In genomic region chr3:184017672-184018423, GRCh38 we compare ENCODE assay signal across 1 cellular context.
A peak's percentile ranks its signal among the peaks of the same experiment; 100 is the strongest.
TF ChIP-seq lines count a peak whose summit lies in the region.

ABCC5 (minus strand) TSS chr3:184017884; CDS start chr3:184014392, 3,492 bp downstream.

TF ChIP-seq in HepG2, 621 proteins besides CTCF, POLR2A, EP300 and RAD21 (continued from another document and continues in another):
- TF ChIP-seq, protein P1, sequence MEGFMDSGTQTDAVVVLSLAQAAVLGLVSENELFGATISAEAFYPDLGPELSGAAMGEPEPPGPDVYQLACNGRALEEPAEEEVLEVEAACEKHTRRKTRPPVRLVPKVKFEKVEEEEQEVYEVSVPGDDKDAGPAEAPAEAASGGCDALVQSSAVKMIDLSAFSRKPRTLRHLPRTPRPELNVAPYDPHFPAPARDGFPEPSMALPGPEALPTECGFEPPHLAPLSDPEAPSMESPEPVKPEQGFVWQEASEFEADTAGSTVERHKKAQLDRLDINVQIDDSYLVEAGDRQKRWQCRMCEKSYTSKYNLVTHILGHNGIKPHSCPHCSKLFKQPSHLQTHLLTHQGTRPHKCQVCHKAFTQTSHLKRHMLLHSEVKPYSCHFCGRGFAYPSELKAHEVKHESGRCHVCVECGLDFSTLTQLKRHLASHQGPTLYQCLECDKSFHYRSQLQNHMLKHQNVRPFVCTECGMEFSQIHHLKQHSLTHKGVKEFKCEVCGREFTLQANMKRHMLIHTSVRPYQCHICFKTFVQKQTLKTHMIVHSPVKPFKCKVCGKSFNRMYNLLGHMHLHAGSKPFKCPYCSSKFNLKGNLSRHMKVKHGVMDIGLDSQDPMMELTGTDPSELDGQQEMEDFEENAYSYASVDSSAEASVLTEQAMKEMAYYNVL (CRISPR knock-in tag; IDR thresholded peaks at IDR 0.05; ENCODE audit: borderline replicate concordance): 0 out of 2 replicates have a peak, but pooled peaks have one; percentile 32
- TF ChIP-seq, protein P2, sequence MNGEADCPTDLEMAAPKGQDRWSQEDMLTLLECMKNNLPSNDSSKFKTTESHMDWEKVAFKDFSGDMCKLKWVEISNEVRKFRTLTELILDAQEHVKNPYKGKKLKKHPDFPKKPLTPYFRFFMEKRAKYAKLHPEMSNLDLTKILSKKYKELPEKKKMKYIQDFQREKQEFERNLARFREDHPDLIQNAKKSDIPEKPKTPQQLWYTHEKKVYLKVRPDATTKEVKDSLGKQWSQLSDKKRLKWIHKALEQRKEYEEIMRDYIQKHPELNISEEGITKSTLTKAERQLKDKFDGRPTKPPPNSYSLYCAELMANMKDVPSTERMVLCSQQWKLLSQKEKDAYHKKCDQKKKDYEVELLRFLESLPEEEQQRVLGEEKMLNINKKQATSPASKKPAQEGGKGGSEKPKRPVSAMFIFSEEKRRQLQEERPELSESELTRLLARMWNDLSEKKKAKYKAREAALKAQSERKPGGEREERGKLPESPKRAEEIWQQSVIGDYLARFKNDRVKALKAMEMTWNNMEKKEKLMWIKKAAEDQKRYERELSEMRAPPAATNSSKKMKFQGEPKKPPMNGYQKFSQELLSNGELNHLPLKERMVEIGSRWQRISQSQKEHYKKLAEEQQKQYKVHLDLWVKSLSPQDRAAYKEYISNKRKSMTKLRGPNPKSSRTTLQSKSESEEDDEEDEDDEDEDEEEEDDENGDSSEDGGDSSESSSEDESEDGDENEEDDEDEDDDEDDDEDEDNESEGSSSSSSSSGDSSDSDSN (CRISPR knock-in tag; IDR thresholded peaks at IDR 0.05): peak; percentile 83
- TF ChIP-seq HMG20B (CRISPR knock-in tag; conservative IDR thresholded peaks at IDR 0.05) (no peak), ZBTB20 (CRISPR knock-in tag; IDR thresholded peaks at IDR 0.05; ENCODE audit: borderline replicate concordance, low read depth) (peak; percentile 21; the same call in 1 of the 2 replicates), ZNF574 (CRISPR knock-in tag; IDR thresholded peaks at IDR 0.05) (peak; percentile 90), SALL1 (CRISPR knock-in tag; IDR thresholded peaks at IDR 0.05) (peak; percentile 49), SRSF4 (IDR thresholded peaks at IDR 0.05; ENCODE audit: low read depth, low read length, poor library complexity, severe bottlenecking) (no peak), ZNF614 (CRISPR knock-in tag; IDR thresholded peaks at IDR 0.05; ENCODE audit: borderline replicate concordance) (no peak), SETDB1 (CRISPR knock-in tag; IDR thresholded peaks at IDR 0.05; ENCODE audit: borderline replicate concordance) (no peak), ZNF234 (CRISPR knock-in tag; conservative IDR thresholded peaks at IDR 0.05) (no peak; the same call in 1 of the 2 replicates), ZNF672 (CRISPR knock-in tag; IDR thresholded peaks at IDR 0.05) (no peak), NFATC3 (CRISPR knock-in tag; IDR thresholded peaks at IDR 0.05) (no peak), ZBTB39 (CRISPR knock-in tag; IDR thresholded peaks at IDR 0.05) (peak; percentile 92; the same call in 1 of the 2 replicates), ZNF235 (CRISPR knock-in tag; IDR thresholded peaks at IDR 0.05; ENCODE audit: borderline replicate concordance) (no peak), MEF2D (CRISPR knock-in tag; IDR thresholded peaks at IDR 0.05) (peak; percentile 52; the same call in 1 of the 2 replicates), IRX3 (CRISPR knock-in tag; IDR thresholded peaks at IDR 0.05; ENCODE audit: borderline replicate concordance, low read depth) (no peak), FIP1L1 (IDR thresholded peaks at IDR 0.05; ENCODE audit: borderline replicate concordance, insufficient read depth, low read depth, low read length) (no peak), ZNF784 (CRISPR knock-in tag; IDR thresholded peaks at IDR 0.05; ENCODE audit: borderline replicate concordance) (no peak), ESRRA (CRISPR knock-in tag; IDR thresholded peaks at IDR 0.05; ENCODE audit: low read depth) (peak; percentile 51; the same call in 1 of the 2 replicates), KMT2B (CRISPR knock-in tag; IDR thresholded peaks at IDR 0.05) (peak; percentile 79), IKZF4 (CRISPR knock-in tag; IDR thresholded peaks at IDR 0.05; ENCODE audit: borderline replicate concordance, low read depth, not compliant biosample characterization) (no peak), SSRP1 (CRISPR knock-in tag; IDR thresholded peaks at IDR 0.05) (no peak), KDM5B (CRISPR knock-in tag; IDR thresholded peaks at IDR 0.05; ENCODE audit: borderline replicate concordance) (peak; percentile 86), BORCS8-MEF2B (CRISPR knock-in tag; IDR thresholded peaks at IDR 0.05) (no peak), ZNF282 (IDR thresholded peaks at IDR 0.05; ENCODE audit: partially characterized antibody) (no peak), REL (CRISPR knock-in tag; conservative IDR thresholded peaks at IDR 0.05) (no peak), PITX1 (CRISPR knock-in tag; IDR thresholded peaks at IDR 0.05) (peak; percentile 38; the same call in 1 of the 2 replicates), SP2 (CRISPR knock-in tag; IDR thresholded peaks at IDR 0.05) (peak; percentile 12; the same call in 1 of the 2 replicates), NCOA5 (CRISPR knock-in tag; IDR thresholded peaks at IDR 0.05) (no peak), ZNF124 (CRISPR knock-in tag; IDR thresholded peaks at IDR 0.05) (no peak), ZNF468 (CRISPR knock-in tag; IDR thresholded peaks at IDR 0.05) (no peak), PLRG1 (conservative IDR thresholded peaks at IDR 0.05) (no peak), BHLHE40 (IDR thresholded peaks at IDR 0.05; ENCODE audit: low read length) (no peak), FOSL1 (CRISPR knock-in tag; IDR thresholded peaks at IDR 0.05; ENCODE audit: borderline replicate concordance) (no peak), PCBP1 (IDR thresholded peaks at IDR 0.05; ENCODE audit: borderline replicate concordance, low read depth, low read length) (0 out of 2 replicates have a peak, but pooled peaks have one; percentile 21), SNRNP70 (IDR thresholded peaks at IDR 0.05; ENCODE audit: low read depth, low read length) (no peak)
- TF ChIP-seq, protein P3, sequence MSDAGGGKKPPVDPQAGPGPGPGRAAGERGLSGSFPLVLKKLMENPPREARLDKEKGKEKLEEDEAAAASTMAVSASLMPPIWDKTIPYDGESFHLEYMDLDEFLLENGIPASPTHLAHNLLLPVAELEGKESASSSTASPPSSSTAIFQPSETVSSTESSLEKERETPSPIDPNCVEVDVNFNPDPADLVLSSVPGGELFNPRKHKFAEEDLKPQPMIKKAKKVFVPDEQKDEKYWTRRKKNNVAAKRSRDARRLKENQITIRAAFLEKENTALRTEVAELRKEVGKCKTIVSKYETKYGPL (CRISPR knock-in tag; IDR thresholded peaks at IDR 0.05): no peak
- TF ChIP-seq, protein P4, sequence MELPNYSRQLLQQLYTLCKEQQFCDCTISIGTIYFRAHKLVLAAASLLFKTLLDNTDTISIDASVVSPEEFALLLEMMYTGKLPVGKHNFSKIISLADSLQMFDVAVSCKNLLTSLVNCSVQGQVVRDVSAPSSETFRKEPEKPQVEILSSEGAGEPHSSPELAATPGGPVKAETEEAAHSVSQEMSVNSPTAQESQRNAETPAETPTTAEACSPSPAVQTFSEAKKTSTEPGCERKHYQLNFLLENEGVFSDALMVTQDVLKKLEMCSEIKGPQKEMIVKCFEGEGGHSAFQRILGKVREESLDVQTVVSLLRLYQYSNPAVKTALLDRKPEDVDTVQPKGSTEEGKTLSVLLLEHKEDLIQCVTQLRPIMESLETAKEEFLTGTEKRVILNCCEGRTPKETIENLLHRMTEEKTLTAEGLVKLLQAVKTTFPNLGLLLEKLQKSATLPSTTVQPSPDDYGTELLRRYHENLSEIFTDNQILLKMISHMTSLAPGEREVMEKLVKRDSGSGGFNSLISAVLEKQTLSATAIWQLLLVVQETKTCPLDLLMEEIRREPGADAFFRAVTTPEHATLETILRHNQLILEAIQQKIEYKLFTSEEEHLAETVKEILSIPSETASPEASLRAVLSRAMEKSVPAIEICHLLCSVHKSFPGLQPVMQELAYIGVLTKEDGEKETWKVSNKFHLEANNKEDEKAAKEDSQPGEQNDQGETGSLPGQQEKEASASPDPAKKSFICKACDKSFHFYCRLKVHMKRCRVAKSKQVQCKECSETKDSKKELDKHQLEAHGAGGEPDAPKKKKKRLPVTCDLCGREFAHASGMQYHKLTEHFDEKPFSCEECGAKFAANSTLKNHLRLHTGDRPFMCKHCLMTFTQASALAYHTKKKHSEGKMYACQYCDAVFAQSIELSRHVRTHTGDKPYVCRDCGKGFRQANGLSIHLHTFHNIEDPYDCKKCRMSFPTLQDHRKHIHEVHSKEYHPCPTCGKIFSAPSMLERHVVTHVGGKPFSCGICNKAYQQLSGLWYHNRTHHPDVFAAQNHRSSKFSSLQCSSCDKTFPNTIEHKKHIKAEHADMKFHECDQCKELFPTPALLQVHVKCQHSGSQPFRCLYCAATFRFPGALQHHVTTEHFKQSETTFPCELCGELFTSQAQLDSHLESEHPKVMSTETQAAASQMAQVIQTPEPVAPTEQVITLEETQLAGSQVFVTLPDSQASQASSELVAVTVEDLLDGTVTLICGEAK (IDR thresholded peaks at IDR 0.05): no peak
- TF ChIP-seq, protein P4 (CRISPR knock-in tag; IDR thresholded peaks at IDR 0.05): peak; percentile 71
- TF ChIP-seq, protein P5, sequence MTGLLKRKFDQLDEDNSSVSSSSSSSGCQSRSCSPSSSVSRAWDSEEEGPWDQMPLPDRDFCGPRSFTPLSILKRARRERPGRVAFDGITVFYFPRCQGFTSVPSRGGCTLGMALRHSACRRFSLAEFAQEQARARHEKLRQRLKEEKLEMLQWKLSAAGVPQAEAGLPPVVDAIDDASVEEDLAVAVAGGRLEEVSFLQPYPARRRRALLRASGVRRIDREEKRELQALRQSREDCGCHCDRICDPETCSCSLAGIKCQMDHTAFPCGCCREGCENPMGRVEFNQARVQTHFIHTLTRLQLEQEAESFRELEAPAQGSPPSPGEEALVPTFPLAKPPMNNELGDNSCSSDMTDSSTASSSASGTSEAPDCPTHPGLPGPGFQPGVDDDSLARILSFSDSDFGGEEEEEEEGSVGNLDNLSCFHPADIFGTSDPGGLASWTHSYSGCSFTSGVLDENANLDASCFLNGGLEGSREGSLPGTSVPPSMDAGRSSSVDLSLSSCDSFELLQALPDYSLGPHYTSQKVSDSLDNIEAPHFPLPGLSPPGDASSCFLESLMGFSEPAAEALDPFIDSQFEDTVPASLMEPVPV (CRISPR knock-in tag; IDR thresholded peaks at IDR 0.05): peak; percentile 34; the same call in 1 of the 2 replicates
